ENCODE assay signal across 16 cellular contexts in the genomic region with DNA sequence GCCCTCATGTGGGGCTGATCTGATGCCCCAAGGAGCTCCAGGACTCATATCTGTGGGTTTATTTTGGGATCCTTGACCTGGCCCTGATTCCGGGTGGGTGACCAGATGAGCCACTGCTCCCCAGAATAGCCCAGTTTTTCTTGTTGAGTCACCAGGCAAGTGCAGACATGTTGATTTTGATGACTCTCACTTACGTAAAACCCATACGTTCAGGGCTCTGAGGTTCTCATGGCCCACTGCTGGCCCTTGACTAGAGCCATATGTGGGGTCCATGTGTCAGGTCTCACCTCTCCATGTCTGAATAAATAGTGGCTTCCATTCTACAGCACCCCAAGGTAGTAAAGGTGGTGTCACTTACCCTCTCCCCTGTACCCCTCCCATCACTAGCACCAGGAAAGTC. TPM values are rescaled to one million over a fixed set of nuclear protein-coding genes. Genes with fewer than 3 reads are reported as not detected.
DNase-seq lines count a peak whose midpoint lies in the region; ATAC-seq and TF ChIP-seq lines count a peak whose summit lies in the region.
"Had no signal": no experiment of that assay in that cellular context is flagged by ENCODE, and none has a peak within 500 bp of the region (broad histone marks: within the 10 kb centered on the region; RNA-seq: fewer than 3 reads in every experiment).

No MANE protein-coding gene starts in this region.

- H2AFZ ChIP-seq in SK-N-SH (ENCODE audit: low read depth) (no peak overlapping the region), mammary epithelial cell (ENCODE audit: low read depth, low read length) (no peak overlapping the region)

- H3K79me2 ChIP-seq in SK-N-SH (ENCODE audit: insufficient read depth) = no peaks in the 10 kb centered on the region
- H3K79me2 ChIP-seq in mammary epithelial cell (ENCODE audit: insufficient read depth, low read length) = no peaks in the 10 kb centered on the region

- H3K9me2 ChIP-seq in SK-N-SH = no peaks in the 10 kb centered on the region

- TF ChIP-seq CTCF in SK-N-SH (IDR thresholded peaks at IDR 0.05) (no peak), mammary epithelial cell (conservative IDR thresholded peaks at IDR 0.05 in 1 of 2, IDR thresholded peaks at IDR 0.05 in 1 of 2; ENCODE audit: extremely low read depth in 1 of 2, insufficient read depth in 1 of 2, low read depth in 1 of 2, low read length in 2 of 2) (no peak), psoas muscle (IDR thresholded peaks at IDR 0.05) (no peak)

- dilution Hi-C loops in mammary epithelial cell (cut with HindIII; ENCODE audit: low sequenced_read_pairs) = no loop called here

- peaks cover 28 to 31% of the 10 kb centered on the region in 2 experiments; a peak in 3 of 4 replicates for H3K4me1 ChIP-seq in SK-N-SH (ENCODE audit: control insufficient read depth in 1 of 2, insufficient read depth in 2 of 2, low read depth in 1 of 2, low read length in 1 of 2)
- H3K4me1 ChIP-seq in mammary epithelial cell (ENCODE audit: insufficient read depth, low read length) = peaks cover 22% of the 10 kb centered on the region
- H3K4me1 ChIP-seq in psoas muscle = peaks cover 58% of the 10 kb centered on the region

- ATAC-seq in SK-N-SH treated with all-trans-retinoic acid at 6 μM for 48 hours (no peak), psoas muscle (peak; percentile 38 to 67 (median 63)), GM18907 (IDR thresholded peaks at IDR 0.05; ENCODE audit: unreplicated experiment) (no peak), HG03460 (IDR thresholded peaks at IDR 0.05; ENCODE audit: unreplicated experiment) (no peak)

- no peak overlapping the region for H3K4me2 ChIP-seq in SK-N-SH
- no peak overlapping the region for H3K4me2 ChIP-seq in mammary epithelial cell (ENCODE audit: insufficient read depth, low read depth, low read length)

- intact Hi-C loops in mammary epithelial cell (cut with micrococcal nuclease) (no loop called here), psoas muscle (cut with DNase I) (no loop called here)

- BruUV-seq in mammary epithelial cell (replicated peaks; lab: Mats Ljungman, UMichigan) = no TSS peak

- H3K27ac ChIP-seq in SK-N-SH (ENCODE audit: low read depth in 2 of 2, low read length in 1 of 2) (peak overlapping the region in 1 of 2 experiments; percentile 30; a peak in 2 of 4 replicates), mammary epithelial cell (ENCODE audit: insufficient read depth, low read depth, low read length) (peak overlapping the region; percentile 41), psoas muscle (peak overlapping the region; percentile 74)

- no peaks in the 10 kb centered on the region for H3K27me3 ChIP-seq in SK-N-SH (ENCODE audit: insufficient read depth)
- no peaks in the 10 kb centered on the region for H3K27me3 ChIP-seq in mammary epithelial cell (ENCODE audit: insufficient read depth, low read length)
- H3K27me3 ChIP-seq in psoas muscle (ENCODE audit: insufficient read depth in 3 of 3, low read length in 2 of 3) = no peaks in the 10 kb centered on the region
- H3K27me3 ChIP-seq: heart right ventricle had no signal

- TF ChIP-seq EP300 in SK-N-SH (IDR thresholded peaks at IDR 0.05; ENCODE audit: borderline replicate concordance in 1 of 2, low read depth in 1 of 2, low read length in 1 of 2) = no peak

- H4K20me1 ChIP-seq in SK-N-SH (ENCODE audit: insufficient read depth) (no peaks in the 10 kb centered on the region), mammary epithelial cell (ENCODE audit: insufficient read depth, low read length) (no peaks in the 10 kb centered on the region)

- CTCF ChIA-PET in SK-N-SH (lab: Yijun Ruan, JAX) = interaction anchor here (1.3 to 2.2 kb wide), 3 partner anchors 10 to 248 kb away, joined by 3 to 7 read pairs (median 5); no protein-coding TSS in a partner anchor
- CTCF ChIA-PET in mammary epithelial cell (lab: Charles Lee; ENCODE audit: low non-redundant PET) = no interaction called here

- H3F3A ChIP-seq in SK-N-SH (replicated peaks; ENCODE audit: insufficient read depth) = peaks cover 14% of the 10 kb centered on the region

- POLR2A ChIA-PET in SK-N-SH (lab: Yijun Ruan, JAX) = no interaction called here

- DNase-seq in SK-N-SH (no peak), HPDE6-E6E7 (ENCODE audit: extremely low spot score) (peak; percentile 58), mammary epithelial cell (peak; percentile 93), psoas muscle (no peak), NCI-H526 treated with DMSO at 0.1 percent for 48 hours (lab: John Stamatoyannopoulos, UW) (no peak)
- DNase-seq: 8988T; activated CD4-positive, CD25-positive, alpha-beta regulatory T cell treated with anti-CD3 and anti-CD28 coated beads, Interleukin-2, amount 50 U/mL, for 72 hours; CD4-positive, alpha-beta memory T cell; heart right ventricle; kidney; NCI-H774; small intestine; T-helper 1 cell had no signal

- in situ Hi-C loops in mammary epithelial cell (cut with MboI; ENCODE audit: low sequenced_read_pairs in 2 of 2) = no loop called here

- TF ChIP-seq RAD21 in SK-N-SH (IDR thresholded peaks at IDR 0.05; ENCODE audit: low read length) = no peak

- H3K9me3 ChIP-seq in SK-N-SH (no peaks in the 10 kb centered on the region), mammary epithelial cell (replicated peaks; ENCODE audit: insufficient read depth, low read length) (no peaks in the 10 kb centered on the region), psoas muscle (no peaks in the 10 kb centered on the region)
- H3K9me3 ChIP-seq: heart right ventricle had no signal

- H3K9ac ChIP-seq in SK-N-SH (no peak overlapping the region), mammary epithelial cell (ENCODE audit: insufficient read depth, low read length) (no peak overlapping the region)

- 76% methylated on average over 3 of the region's 3 CpGs for WGBS in SK-N-SH (ENCODE audit: low lambda C conversion rate)
- WGBS in mammary epithelial cell (ENCODE audit: low coverage, missing lambda C conversion rate) = 0% methylated on average over 3 of the region's 3 CpGs
- WGBS in psoas muscle, 3 donors = 68 to 83% (median 69%) methylated on average over 3 of the region's 3 CpGs

- H3K36me3 ChIP-seq in SK-N-SH (replicated peaks in 1 of 2; ENCODE audit: control insufficient read depth in 1 of 2, insufficient read depth in 2 of 2, low read length in 1 of 2) (no peaks in the 10 kb centered on the region), mammary epithelial cell (ENCODE audit: insufficient read depth, low read length) (no peaks in the 10 kb centered on the region), psoas muscle (ENCODE audit: insufficient read depth in 1 of 2, low read depth in 1 of 2) (no peaks in the 10 kb centered on the region)
- H3K36me3 ChIP-seq: heart right ventricle had no signal

- H3K4me3 ChIP-seq in SK-N-SH (ENCODE audit: low read depth in 2 of 2, low read length in 1 of 2) (no peak overlapping the region), mammary epithelial cell (replicated peaks in 1 of 3; ENCODE audit: insufficient read depth in 1 of 3, low read depth in 2 of 3, low read length in 3 of 3) (no peak overlapping the region), psoas muscle (no peak overlapping the region)
- H3K4me3 ChIP-seq: heart right ventricle had no signal

TF ChIP-seq in SK-N-SH, 30 proteins besides CTCF, POLR2A, EP300 and RAD21 (continues in another document):
- no peak for TF ChIP-seq MXI1 (IDR thresholded peaks at IDR 0.05; ENCODE audit: low read depth, low read length)
- no peak for TF ChIP-seq NFIC (IDR thresholded peaks at IDR 0.05; ENCODE audit: borderline replicate concordance)
- TF ChIP-seq USF1 (IDR thresholded peaks at IDR 0.05; ENCODE audit: borderline replicate concordance, low read depth) = no peak
- no peak for TF ChIP-seq GABPA (IDR thresholded peaks at IDR 0.05; ENCODE audit: low read depth)
- TF ChIP-seq MEF2A (IDR thresholded peaks at IDR 0.05; ENCODE audit: borderline replicate concordance, low read depth) = peak; percentile 58; the same call in 1 of the 2 replicates
- TF ChIP-seq POLR2AphosphoS5 (IDR thresholded peaks at IDR 0.05; ENCODE audit: low read depth, low read length) = no peak
- TF ChIP-seq RCOR1 (IDR thresholded peaks at IDR 0.05; ENCODE audit: low read length) = no peak
- TF ChIP-seq EZH2phosphoT487 (IDR thresholded peaks at IDR 0.05; ENCODE audit: borderline replicate concordance, low read depth) = no peak
- no peak for TF ChIP-seq RFX5 (IDR thresholded peaks at IDR 0.05; ENCODE audit: low read length)

TF ChIP-seq in SK-N-SH treated with all-trans-retinoic acid at 6 μM for 48 hours, 23 proteins besides CTCF, POLR2A, EP300 and RAD21 (continues in another document):
- no peak for TF ChIP-seq TOX (CRISPR knock-in tag; IDR thresholded peaks at IDR 0.05; ENCODE audit: borderline replicate concordance)
- no peak for TF ChIP-seq CSDC2 (CRISPR knock-in tag; IDR thresholded peaks at IDR 0.05)
- no peak for TF ChIP-seq ISL1 (CRISPR knock-in tag; IDR thresholded peaks at IDR 0.05)
- TF ChIP-seq ZC3H10 (CRISPR knock-in tag; IDR thresholded peaks at IDR 0.05) = no peak
- no peak for TF ChIP-seq ZNF8 (CRISPR knock-in tag; IDR thresholded peaks at IDR 0.05)
- TF ChIP-seq, protein P1, sequence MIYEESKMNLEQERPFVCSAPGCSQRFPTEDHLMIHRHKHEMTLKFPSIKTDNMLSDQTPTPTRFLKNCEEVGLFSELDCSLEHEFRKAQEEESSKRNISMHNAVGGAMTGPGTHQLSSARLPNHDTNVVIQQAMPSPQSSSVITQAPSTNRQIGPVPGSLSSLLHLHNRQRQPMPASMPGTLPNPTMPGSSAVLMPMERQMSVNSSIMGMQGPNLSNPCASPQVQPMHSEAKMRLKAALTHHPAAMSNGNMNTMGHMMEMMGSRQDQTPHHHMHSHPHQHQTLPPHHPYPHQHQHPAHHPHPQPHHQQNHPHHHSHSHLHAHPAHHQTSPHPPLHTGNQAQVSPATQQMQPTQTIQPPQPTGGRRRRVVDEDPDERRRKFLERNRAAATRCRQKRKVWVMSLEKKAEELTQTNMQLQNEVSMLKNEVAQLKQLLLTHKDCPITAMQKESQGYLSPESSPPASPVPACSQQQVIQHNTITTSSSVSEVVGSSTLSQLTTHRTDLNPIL (CRISPR knock-in tag; IDR thresholded peaks at IDR 0.05; ENCODE audit: low read depth) = no peak
- no peak for TF ChIP-seq OSR1 (CRISPR knock-in tag; IDR thresholded peaks at IDR 0.05)
- no peak for TF ChIP-seq ZFP30 (CRISPR knock-in tag; IDR thresholded peaks at IDR 0.05)

RNA-seq across cellular contexts. Expression of gene CDC42EP3, which starts 41.9 kb away (rescaled TPM):
- polyA plus RNA-seq in SK-N-SH (2012; rRNA removed) (87.5 and 105 TPM in 2 replicates), mammary epithelial cell (84.4 TPM), psoas muscle (10 to 100 TPM in 2 of 3 donors, 1 to 10 TPM in 1; 8.8 to 47.8 (median 32.5) TPM)
- polyA plus RNA-seq in SK-N-SH (2012; cell fraction: cytosol; rRNA removed) = 92.7 and 103 TPM in 2 replicates
- polyA plus RNA-seq in SK-N-SH (2012; cell fraction: nucleus; rRNA removed) = 70.1 and 83.8 TPM in 2 replicates
- total RNA-seq in mammary epithelial cell (100 to 1,000 TPM in 1 of 2 donors, 10 to 100 TPM in 1; 96.7 to 276 TPM), psoas muscle (100 to 1,000 TPM in 1 of 4 donors, 10 to 100 TPM in 3; 50.9 to 174 (median 68.6) TPM)
- polyA minus RNA-seq in mammary epithelial cell = 192 TPM

Comparison
In these comparisons a context has a peak if more than half of its experiments do, and no peak if none do; other contexts are left out.
1. DNase-seq: peak in HPDE6-E6E7 (single experiment) and mammary epithelial cell (single experiment); none in SK-N-SH (single experiment), psoas muscle (0 of 2) and NCI-H526 treated with DMSO at 0.1 percent for 48 hours (single experiment).
2. ATAC-seq: peak in psoas muscle (4 of 4); none in SK-N-SH treated with all-trans-retinoic acid at 6 μM for 48 hours (single experiment), GM18907 (single experiment) and HG03460 (single experiment).